Comparison of ENCODE assay signal across 13 cellular contexts in genomic region chr2:199364153-199364552, GRCh38.
"Had no signal": no experiment of that assay in that cellular context is flagged by ENCODE, and none has a peak within 500 bp of the region (broad histone marks: within the 10 kb centered on the region; RNA-seq: fewer than 3 reads in every experiment).

No MANE protein-coding gene starts in this region.

- H3K4me1 ChIP-seq: ascending aorta, neural progenitor cell, parathyroid adenoma had no signal

- ATAC-seq: activated CD8-positive, alpha-beta T cell treated with anti-CD3 and anti-CD28 coated beads, Interleukin-2, amount 10 ng/mL, durations not matched to agents 7 days and 5 days; activated naive CD8-positive, alpha-beta T cell treated with anti-CD3 and anti-CD28 coated beads, Interleukin-2, amount 50 U/mL, for 24 hours had no signal

- H3K4me1 Mint-ChIP-seq: activated naive CD8-positive, alpha-beta T cell treated with anti-CD3 and anti-CD28 coated beads, Interleukin-2, amount 50 U/mL, for 24 hours; neural progenitor cell had no signal

- H3K27ac ChIP-seq: ascending aorta, neural progenitor cell, parathyroid adenoma had no signal

- H3K27ac Mint-ChIP-seq: activated CD8-positive, alpha-beta T cell treated with anti-CD3 and anti-CD28 coated beads, Interleukin-2, amount 10 ng/mL, durations not matched to agents 7 days and 5 days; activated naive CD8-positive, alpha-beta T cell treated with anti-CD3 and anti-CD28 coated beads, Interleukin-2, amount 50 U/mL, for 24 hours; activated T-helper 1 cell treated with anti-CD3 and anti-CD28 coated beads, Interleukin-12 subunit alpha, Interleukin-12 subunit beta, Interleukin-2, Interleukin-4 antibody, amounts not matched to agents 30 ng/mL and 10 ng/mL and 1 ng/mL, durations not matched to agents 14 hours and 24 hours and 36 hours; endodermal cell; neural progenitor cell had no signal

- H3K4me3 ChIP-seq: ascending aorta, neural progenitor cell had no signal

- H3K9me3 Mint-ChIP-seq: activated T-helper 1 cell treated with anti-CD3 and anti-CD28 coated beads, Interleukin-12 subunit alpha, Interleukin-12 subunit beta, Interleukin-2, Interleukin-4 antibody, amounts not matched to agents 30 ng/mL and 10 ng/mL and 1 ng/mL, durations not matched to agents 14 hours and 24 hours and 36 hours; endodermal cell; neural progenitor cell had no signal

- H3K9me3 ChIP-seq: ascending aorta had no signal

- H3K36me3 ChIP-seq: ascending aorta, neural progenitor cell had no signal

- DNase-seq: activated CD4-positive, alpha-beta T cell treated with anti-CD3 and anti-CD28 coated beads for 48 hours; activated CD8-positive, alpha-beta T cell treated with anti-CD3 and anti-CD28 coated beads, Interleukin-2, amount 10 ng/mL, durations not matched to agents 7 days and 5 days; activated naive CD4-positive, alpha-beta T cell; activated naive CD8-positive, alpha-beta T cell treated with anti-CD3 and anti-CD28 coated beads, Interleukin-2, amount 50 U/mL, for 24 hours; endodermal cell; erythroblast; hippocampal formation; midbrain; small intestine had no signal

- H3K27me3 ChIP-seq: ascending aorta, neural progenitor cell had no signal

- H3K4me3 Mint-ChIP-seq: activated CD8-positive, alpha-beta T cell treated with anti-CD3 and anti-CD28 coated beads, Interleukin-2, amount 10 ng/mL, durations not matched to agents 7 days and 5 days; activated naive CD8-positive, alpha-beta T cell treated with anti-CD3 and anti-CD28 coated beads, Interleukin-2, amount 50 U/mL, for 24 hours; activated T-helper 1 cell treated with anti-CD3 and anti-CD28 coated beads, Interleukin-12 subunit alpha, Interleukin-12 subunit beta, Interleukin-2, Interleukin-4 antibody, amounts not matched to agents 30 ng/mL and 10 ng/mL and 1 ng/mL, durations not matched to agents 14 hours and 24 hours and 36 hours; endodermal cell; neural progenitor cell had no signal
